Comparison of ENCODE assay signal across 1 cellular context in genomic region chr19:38647966-38648788, GRCh38.
TF ChIP-seq lines count a peak whose summit lies in the region.

No MANE protein-coding gene starts in this region.

TF ChIP-seq in SK-N-SH treated with all-trans-retinoic acid at 6 μM for 48 hours, 23 proteins besides CTCF, POLR2A, EP300 and RAD21 (continued from another document):
- TF ChIP-seq TSHZ2 (CRISPR knock-in tag; IDR thresholded peaks at IDR 0.05), result no peak
- TF ChIP-seq ZNF70 (CRISPR knock-in tag; IDR thresholded peaks at IDR 0.05), result no peak
- no peak for TF ChIP-seq CREB5 (CRISPR knock-in tag; IDR thresholded peaks at IDR 0.05; ENCODE audit: low read depth)
- TF ChIP-seq ZFP30 (CRISPR knock-in tag; IDR thresholded peaks at IDR 0.05), result no peak
- no peak for TF ChIP-seq RARB (CRISPR knock-in tag; IDR thresholded peaks at IDR 0.05)
- TF ChIP-seq CSDC2 (CRISPR knock-in tag; IDR thresholded peaks at IDR 0.05), result no peak
- TF ChIP-seq, protein P1, sequence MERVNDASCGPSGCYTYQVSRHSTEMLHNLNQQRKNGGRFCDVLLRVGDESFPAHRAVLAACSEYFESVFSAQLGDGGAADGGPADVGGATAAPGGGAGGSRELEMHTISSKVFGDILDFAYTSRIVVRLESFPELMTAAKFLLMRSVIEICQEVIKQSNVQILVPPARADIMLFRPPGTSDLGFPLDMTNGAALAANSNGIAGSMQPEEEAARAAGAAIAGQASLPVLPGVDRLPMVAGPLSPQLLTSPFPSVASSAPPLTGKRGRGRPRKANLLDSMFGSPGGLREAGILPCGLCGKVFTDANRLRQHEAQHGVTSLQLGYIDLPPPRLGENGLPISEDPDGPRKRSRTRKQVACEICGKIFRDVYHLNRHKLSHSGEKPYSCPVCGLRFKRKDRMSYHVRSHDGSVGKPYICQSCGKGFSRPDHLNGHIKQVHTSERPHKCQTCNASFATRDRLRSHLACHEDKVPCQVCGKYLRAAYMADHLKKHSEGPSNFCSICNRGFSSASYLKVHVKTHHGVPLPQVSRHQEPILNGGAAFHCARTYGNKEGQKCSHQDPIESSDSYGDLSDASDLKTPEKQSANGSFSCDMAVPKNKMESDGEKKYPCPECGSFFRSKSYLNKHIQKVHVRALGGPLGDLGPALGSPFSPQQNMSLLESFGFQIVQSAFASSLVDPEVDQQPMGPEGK (CRISPR knock-in tag; IDR thresholded peaks at IDR 0.05; ENCODE audit: borderline replicate concordance), result no peak
- no peak for TF ChIP-seq ISL1 (CRISPR knock-in tag; IDR thresholded peaks at IDR 0.05)
